8 cellular contexts compared by ENCODE assay signal in genomic region chr13:108342369-108343289, GRCh38.
DNase-seq lines count a peak whose midpoint lies in the region; ATAC-seq, FAIRE-seq and TF ChIP-seq lines count a peak whose summit lies in the region.

No MANE protein-coding gene starts in this region.

- FAIRE-seq in D721Med (lab: Jason Lieb, UNC) = no peak

- H3K4me3 ChIP-seq in fibroblast of the aortic adventitia (ENCODE audit: low read depth, low read length) (no peak overlapping the region), retinal pigment epithelial cell (ENCODE audit: low read length) (no peak overlapping the region)

- peaks cover 16% of the 10 kb centered on the region for H3K4me1 Mint-ChIP-seq in activated naive CD8-positive, alpha-beta T cell treated with anti-CD3 and anti-CD28 coated beads, Interleukin-2, amount 50 U/mL, for 24 hours

- H3K27ac Mint-ChIP-seq in activated naive CD8-positive, alpha-beta T cell treated with anti-CD3 and anti-CD28 coated beads, Interleukin-2, amount 50 U/mL, for 24 hours = no peak overlapping the region

- H3K4me3 Mint-ChIP-seq in activated naive CD8-positive, alpha-beta T cell treated with anti-CD3 and anti-CD28 coated beads, Interleukin-2, amount 50 U/mL, for 24 hours = no peak overlapping the region

- no peaks in the 10 kb centered on the region for H3K36me3 Mint-ChIP-seq in activated naive CD8-positive, alpha-beta T cell treated with anti-CD3 and anti-CD28 coated beads, Interleukin-2, amount 50 U/mL, for 24 hours (ENCODE audit: low read depth)

- DNase-seq in D721Med (ENCODE audit: insufficient read length, low spot score) = no peak
- peak; percentile 7 for DNase-seq in KG1 (lab: John Stamatoyannopoulos, UW)
- DNase-seq in SKM-1 treated with dmso at 0.1 percent for 144 hours (lab: John Stamatoyannopoulos, UW; ENCODE audit: unreplicated experiment) = peak; percentile 26
- DNase-seq in fibroblast of the aortic adventitia (ENCODE audit: low read depth) = peak; percentile 52
- DNase-seq in retinal pigment epithelial cell (ENCODE audit: low read depth) = no peak
- no peak for DNase-seq in activated naive CD8-positive, alpha-beta T cell treated with anti-CD3 and anti-CD28 coated beads, Interleukin-2, amount 50 U/mL, for 24 hours
- DNase-seq in mesenteric fat pad (ENCODE audit: low spot score) = no peak

- TF ChIP-seq CTCF in D721Med (IDR thresholded peaks at IDR 0.05; ENCODE audit: insufficient read depth, missing control alignments) (peak; percentile 45), fibroblast of the aortic adventitia (IDR thresholded peaks at IDR 0.05; ENCODE audit: insufficient read depth, low read length) (peak; percentile 65), retinal pigment epithelial cell (conservative IDR thresholded peaks at IDR 0.05; ENCODE audit: low read depth, low read length) (peak; percentile 81)

- no peaks in the 10 kb centered on the region for H3K9me3 Mint-ChIP-seq in activated naive CD8-positive, alpha-beta T cell treated with anti-CD3 and anti-CD28 coated beads, Interleukin-2, amount 50 U/mL, for 24 hours

- peak; percentile 75 for ATAC-seq in GM18909 (IDR thresholded peaks at IDR 0.05; ENCODE audit: poor library complexity, unreplicated experiment)
- no peak for ATAC-seq in activated naive CD8-positive, alpha-beta T cell treated with anti-CD3 and anti-CD28 coated beads, Interleukin-2, amount 50 U/mL, for 24 hours

- H3K27me3 Mint-ChIP-seq in activated naive CD8-positive, alpha-beta T cell treated with anti-CD3 and anti-CD28 coated beads, Interleukin-2, amount 50 U/mL, for 24 hours = no peaks in the 10 kb centered on the region

Comparison
In these comparisons a context has a peak if more than half of its experiments do, and no peak if none do; other contexts are left out.
1. DNase-seq: peak in KG1 (single experiment), SKM-1 treated with dmso at 0.1 percent for 144 hours (single experiment) and fibroblast of the aortic adventitia (single experiment); none in D721Med (single experiment), retinal pigment epithelial cell (single experiment), activated naive CD8-positive, alpha-beta T cell treated with anti-CD3 and anti-CD28 coated beads, Interleukin-2, amount 50 U/mL, for 24 hours (single experiment) and mesenteric fat pad (single experiment).
2. Peak in every context shown above with its lines, with median percentiles within 50 percentile points of each other: CTCF ChIP-seq.